Comparison of ENCODE assay signal across 9 cellular contexts in the genomic region with DNA sequence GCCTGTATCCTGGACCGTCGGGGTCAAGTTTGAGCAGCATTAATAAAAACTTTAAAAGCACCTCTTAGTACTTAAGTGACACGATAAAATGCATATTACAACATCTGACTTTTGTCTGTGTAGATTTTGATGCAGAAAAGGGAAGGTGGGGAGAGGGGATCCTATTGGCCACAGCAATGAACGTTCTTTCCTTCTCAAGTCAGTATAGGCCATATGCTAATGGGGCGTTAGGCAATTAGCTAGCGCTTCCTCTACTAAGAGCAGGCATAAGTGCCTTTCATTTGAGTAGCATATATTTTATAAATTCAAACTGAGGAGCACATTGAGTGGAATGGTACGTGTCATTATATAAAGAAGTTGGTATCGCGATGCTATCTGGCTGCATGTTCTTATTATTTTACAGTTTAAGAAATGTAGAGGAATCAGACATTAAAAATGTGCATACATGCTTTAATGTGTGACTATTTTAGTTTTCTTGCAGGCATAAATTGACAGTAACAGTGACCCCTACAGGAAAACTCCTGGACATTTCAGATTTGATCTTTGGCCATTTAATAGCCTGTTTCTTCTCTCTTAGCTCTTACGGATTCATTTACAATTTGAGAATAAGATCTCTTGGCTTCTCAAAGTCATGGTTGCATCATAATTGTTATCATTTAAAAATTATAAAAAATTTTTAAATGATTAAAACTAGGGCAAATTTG. TPM values are rescaled to one million over a fixed set of nuclear protein-coding genes. Genes with fewer than 3 reads are reported as not detected.
DNase-seq lines count a peak whose midpoint lies in the region; ATAC-seq, FAIRE-seq and TF ChIP-seq lines count a peak whose summit lies in the region.
"Had no signal": no experiment of that assay in that cellular context is flagged by ENCODE, and none has a peak within 500 bp of the region (broad histone marks: within the 10 kb centered on the region; RNA-seq: fewer than 3 reads in every experiment).

No MANE protein-coding gene starts in this region.

- peak overlapping the region; percentile 73 for H3K4me3 ChIP-seq in HUES48 (ENCODE audit: low read depth, low read length)
- H3K4me3 ChIP-seq in thyroid gland (replicated peaks in 1 of 3) = peak overlapping the region in 1 of 3 donors; percentile 68
- H3K4me3 ChIP-seq: GM12878 had no signal

- H3K27ac Mint-ChIP-seq in activated naive CD8-positive, alpha-beta T cell treated with anti-CD3 and anti-CD28 coated beads, Interleukin-2, amount 50 U/mL, for 24 hours = no peak overlapping the region

- H3K27me3 ChIP-seq in HUES48 (ENCODE audit: control insufficient read depth, insufficient read depth, low read length) = peaks cover 34% of the 10 kb centered on the region
- H3K27me3 ChIP-seq in thyroid gland = no peaks in the 10 kb centered on the region

- H3K9me3 ChIP-seq in HUES48 (ENCODE audit: control insufficient read depth, insufficient read depth, low read length) (no peaks in the 10 kb centered on the region), thyroid gland (no peaks in the 10 kb centered on the region)

- H3K4me3 Mint-ChIP-seq in activated naive CD8-positive, alpha-beta T cell treated with anti-CD3 and anti-CD28 coated beads, Interleukin-2, amount 50 U/mL, for 24 hours = peak overlapping the region; percentile 13

- ATAC-seq in activated naive CD8-positive, alpha-beta T cell treated with anti-CD3 and anti-CD28 coated beads, Interleukin-2, amount 50 U/mL, for 24 hours = no peak
- no peak for ATAC-seq in HG03175 (IDR thresholded peaks at IDR 0.05; ENCODE audit: unreplicated experiment)
- ATAC-seq: GM12878 had no signal

- H3K36me3 ChIP-seq in HUES48 (ENCODE audit: control insufficient read depth, insufficient read depth, low read length) = no peaks in the 10 kb centered on the region
- H3K36me3 ChIP-seq in thyroid gland = no peaks in the 10 kb centered on the region

- H3K4me1 ChIP-seq in HUES48 (ENCODE audit: control insufficient read depth, insufficient read depth, low read length) (peaks cover 26% of the 10 kb centered on the region), thyroid gland (peaks cover 13 to 22% of the 10 kb centered on the region in 2 donors)

- H3K27me3 Mint-ChIP-seq in activated naive CD8-positive, alpha-beta T cell treated with anti-CD3 and anti-CD28 coated beads, Interleukin-2, amount 50 U/mL, for 24 hours = peaks cover 34% of the 10 kb centered on the region

- FAIRE-seq in A204.1 (lab: Jason Lieb, UNC) = peak; percentile 39
- FAIRE-seq: GM12878 had no signal

- TF ChIP-seq POLR2A in thyroid gland (IDR thresholded peaks at IDR 0.05) = no peak

- no peaks in the 10 kb centered on the region for H3K36me3 Mint-ChIP-seq in activated naive CD8-positive, alpha-beta T cell treated with anti-CD3 and anti-CD28 coated beads, Interleukin-2, amount 50 U/mL, for 24 hours (ENCODE audit: low read depth)

- WGBS in thyroid gland, 2 donors = 49 to 50% methylated on average over 10 of the region's 10 CpGs

- peaks cover 12% of the 10 kb centered on the region for H3K4me1 Mint-ChIP-seq in activated naive CD8-positive, alpha-beta T cell treated with anti-CD3 and anti-CD28 coated beads, Interleukin-2, amount 50 U/mL, for 24 hours

- intact Hi-C loops in thyroid gland (cut with DNase I) = no loop called here

- 0 out of 2 replicates have a peak overlapping the region, but pooled peaks have one; percentile 40 for H3K9ac ChIP-seq in HUES48 (ENCODE audit: low read depth, low read length)

- peak; percentile 8 to 67 (median 50) for TF ChIP-seq CTCF in thyroid gland (IDR thresholded peaks at IDR 0.05)

- DNase-seq in activated naive CD8-positive, alpha-beta T cell treated with anti-CD3 and anti-CD28 coated beads, Interleukin-2, amount 50 U/mL, for 24 hours = no peak
- DNase-seq in iPS-NIHi11 (ENCODE audit: low spot score) (peak; percentile 15), thyroid gland (no peak)
- DNase-seq in activated CD4-positive, CD25-positive, alpha-beta regulatory T cell treated with anti-CD3 and anti-CD28 coated beads, Interleukin-2, amount 50 U/mL, for 72 hours = no peak
- DNase-seq in activated CD4-positive, alpha-beta T cell treated with anti-CD3 and anti-CD28 coated beads, Interleukin-2, amount 50 U/mL, for 1 hour = no peak

- no peaks in the 10 kb centered on the region for H3K9me3 Mint-ChIP-seq in activated naive CD8-positive, alpha-beta T cell treated with anti-CD3 and anti-CD28 coated beads, Interleukin-2, amount 50 U/mL, for 24 hours

- H3K27ac ChIP-seq in HUES48 (ENCODE audit: low read depth, low read length) = peak overlapping the region; percentile 31
- peak overlapping the region; percentile 78 to 93 (median 91) for H3K27ac ChIP-seq in thyroid gland

RNA-seq across cellular contexts. Expression of gene GNA14, which starts 1.1 kb away (rescaled TPM):
- total RNA-seq in thyroid gland = 10 to 100 TPM; 13.9 to 26.3 (median 19.9) TPM
